Comparison of ENCODE assay signal across 8 cellular contexts in genomic region chr14:71497645-71498086, GRCh38.
A peak's percentile ranks its signal among the peaks of the same experiment; 100 is the strongest.
DNase-seq lines count a peak whose midpoint lies in the region; ATAC-seq, FAIRE-seq and TF ChIP-seq lines count a peak whose summit lies in the region.

No MANE protein-coding gene starts in this region.

- H3K9ac ChIP-seq in kidney (ENCODE audit: low read length in 2 of 2), result no peak overlapping the region

- peak; percentile 28 for DNase-seq in NCI-H1436 (lab: John Stamatoyannopoulos, UW)
- DNase-seq in fibroblast of peridontal ligament (ENCODE audit: extremely low read depth), result peak; percentile 85
- no peak for DNase-seq in kidney
- DNase-seq in SW 1271 (lab: John Stamatoyannopoulos, UW), result no peak
- DNase-seq in NCI-H146 treated with DMSO at 0.1 percent for 48 hours (lab: John Stamatoyannopoulos, UW; ENCODE audit: unreplicated experiment), result no peak
- no peak for DNase-seq in ecto neural progenitor cell (ENCODE audit: low spot score)

- H3K4me3 ChIP-seq in kidney (ENCODE audit: low read length in 2 of 2), result no peak overlapping the region

- no peak for TF ChIP-seq CTCF in kidney (IDR thresholded peaks at IDR 0.05; ENCODE audit: borderline replicate concordance, extremely low read depth, insufficient read depth)

- no peaks in the 10 kb centered on the region for H3K36me3 ChIP-seq in kidney (ENCODE audit: control insufficient read depth in 1 of 2, insufficient read depth in 2 of 2, low read length in 2 of 2)

- intact Hi-C loops in kidney (cut with DNase I), result no loop called here

- FAIRE-seq in kidney (lab: Jason Lieb, UNC), result no peak

- H3K9me3 ChIP-seq in kidney (ENCODE audit: control insufficient read depth in 1 of 2, low read length in 2 of 2), result no peaks in the 10 kb centered on the region

- H3K4me1 ChIP-seq in kidney (ENCODE audit: control insufficient read depth in 1 of 2, insufficient read depth in 1 of 2, low read depth in 1 of 2, low read length in 2 of 2), result no peaks in the 10 kb centered on the region

- no peak overlapping the region for H3K27ac ChIP-seq in kidney (ENCODE audit: low read depth in 2 of 2, low read length in 2 of 2)

- ATAC-seq in GM18858 (IDR thresholded peaks at IDR 0.05; ENCODE audit: unreplicated experiment) (peak; percentile 71), HG02571 (IDR thresholded peaks at IDR 0.05; ENCODE audit: unreplicated experiment) (peak; percentile 77)

Comparison
In these comparisons a context has a peak if more than half of its experiments do, and no peak if none do; other contexts are left out.
1. DNase-seq: peak in NCI-H1436 (single experiment) and fibroblast of peridontal ligament (single experiment); none in kidney (single experiment), SW 1271 (0 of 2), NCI-H146 treated with DMSO at 0.1 percent for 48 hours (single experiment) and ecto neural progenitor cell (single experiment).